ENCODE assay signal across 14 cellular contexts in the genomic region with DNA sequence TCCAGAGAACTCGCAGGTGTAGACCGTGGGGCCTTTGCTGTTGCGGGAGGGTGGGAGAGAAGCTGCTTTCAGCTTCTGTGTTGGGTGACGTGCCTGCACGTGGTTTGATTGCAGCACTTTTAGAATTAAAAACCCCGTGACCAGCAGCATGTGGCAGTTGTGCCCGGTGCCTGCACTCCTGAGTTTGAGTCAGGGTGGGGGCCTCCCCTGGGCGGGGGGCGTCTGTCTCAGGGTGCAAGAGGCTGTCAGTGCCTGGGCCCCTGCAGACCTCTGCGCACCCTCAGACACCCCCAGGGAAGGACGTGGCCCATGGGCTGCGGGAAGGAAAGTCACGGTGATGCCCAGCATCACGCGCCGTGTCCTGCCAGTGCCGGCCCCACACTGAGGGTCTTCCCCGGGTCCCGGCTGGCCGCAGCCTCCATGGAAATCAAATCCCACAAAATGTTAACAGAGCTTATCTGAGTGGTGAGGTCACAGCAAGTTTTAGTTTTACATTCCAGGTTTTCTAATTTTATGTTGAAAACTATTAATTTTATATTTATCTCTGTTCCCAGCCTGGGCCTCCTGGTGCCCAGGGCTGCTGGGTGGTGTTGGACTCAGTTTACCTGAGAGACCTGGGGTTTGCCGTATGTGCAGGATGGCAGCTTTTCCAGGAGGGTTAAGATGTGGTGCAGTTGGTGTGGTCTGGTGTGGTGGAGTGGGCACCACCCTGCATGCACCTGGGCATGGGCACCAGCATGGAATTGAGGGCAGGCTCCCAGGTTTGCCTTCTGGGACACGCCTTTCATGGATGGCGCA.
"Had no signal": no experiment of that assay in that cellular context is flagged by ENCODE, and none has a peak within 500 bp of the region (broad histone marks: within the 10 kb centered on the region; RNA-seq: fewer than 3 reads in every experiment).

No MANE protein-coding gene starts in this region.

- FAIRE-seq: frontal cortex, pancreas had no signal

- DNase-seq: activated CD4-positive, alpha-beta T cell treated with anti-CD3 and anti-CD28 coated beads, Interleukin-2, amount 50 U/mL, for 4 hours; activated CD8-positive, alpha-beta memory T cell treated with anti-CD3 and anti-CD28 coated beads, Interleukin-2, amount 50 U/mL, for 4 hours; activated naive CD8-positive, alpha-beta T cell treated with anti-CD3 and anti-CD28 coated beads, Interleukin-2, amount 10 ng/mL, durations not matched to agents 7 days and 5 days; activated T-cell treated with anti-CD3 and anti-CD28 coated beads, Interleukin-2, amount 50 U/mL, for 72 hours; brain microvascular endothelial cell; effector memory CD4-positive, alpha-beta T cell; immature natural killer cell; pancreas; stimulated activated CD4-positive, alpha-beta T cell treated with anti-CD3 and anti-CD28 coated beads, Interleukin-15, amount 100 ng/mL, for 24 hours; stimulated activated CD4-positive, alpha-beta T cell treated with anti-CD3 and anti-CD28 coated beads, Interleukin-4, amount 100 ng/mL, for 1 hour; stimulated activated naive CD4-positive, alpha-beta T cell; trophoblast cell had no signal

- H3K36me3 ChIP-seq: brain microvascular endothelial cell, pancreas had no signal

- ATAC-seq: activated T-cell treated with anti-CD3 and anti-CD28 coated beads, Interleukin-2, amount 50 U/mL, for 72 hours; pancreas had no signal

- H3K27ac ChIP-seq: brain microvascular endothelial cell, pancreas had no signal

- H3K4me3 ChIP-seq: pancreas, SK-N-MC had no signal

- H3K27me3 ChIP-seq: brain microvascular endothelial cell, pancreas had no signal

- H3K9me3 ChIP-seq: pancreas had no signal

- H3K4me1 ChIP-seq: pancreas had no signal
